In the genomic region with DNA sequence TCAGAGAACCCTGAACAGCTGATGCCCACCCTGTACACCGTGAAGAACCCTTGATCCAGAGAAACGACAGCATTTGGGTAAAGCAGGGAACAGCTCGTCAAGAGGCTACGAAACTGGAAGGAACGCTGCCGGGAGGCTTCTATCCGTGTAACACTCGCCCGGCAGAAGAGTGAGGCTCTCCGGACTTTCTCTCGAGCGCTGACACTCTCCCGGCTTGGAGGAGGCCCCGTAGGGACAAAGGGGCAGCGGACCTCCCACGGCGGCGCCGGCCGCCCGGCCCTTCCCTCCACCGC, we compare ENCODE assay signal across 8 cellular contexts. TPM values are rescaled to one million over a fixed set of nuclear protein-coding genes. Genes with fewer than 3 reads are reported as not detected.
A peak's percentile ranks its signal among the peaks of the same experiment; 100 is the strongest.
DNase-seq lines count a peak whose midpoint lies in the region; ATAC-seq and FAIRE-seq lines count a peak whose summit lies in the region.

No MANE protein-coding gene starts in this region.

- no peak for DNase-seq in T-helper 2 cell treated with Interferon-gamma antibody and Interleukin-4, amounts not matched to agents 5 μg/mL and 100 μg/mL, for 36 hours (ENCODE audit: low spot score)
- DNase-seq in T-helper 2 cell (no peak), sciatic nerve (ENCODE audit: low spot score) (no peak), RCC 7860 (ENCODE audit: low spot score) (no peak), NCI-H187 (lab: John Stamatoyannopoulos, UW) (no peak)

- peak overlapping the region; percentile 92 for H3K4me3 Mint-ChIP-seq in T-helper 2 cell treated with Interferon-gamma antibody and Interleukin-4, amounts not matched to agents 5 μg/mL and 100 μg/mL, for 36 hours
- H3K4me3 Mint-ChIP-seq in activated T-helper 17 cell treated with anti-CD3 and anti-CD28 coated beads, Interleukin-2, amount 50 U/mL, for 72 hours = peak overlapping the region; percentile 88

- peaks cover 25% of the 10 kb centered on the region for H3K4me1 Mint-ChIP-seq in T-helper 2 cell treated with Interferon-gamma antibody and Interleukin-4, amounts not matched to agents 5 μg/mL and 100 μg/mL, for 36 hours (ENCODE audit: low read depth)
- H3K4me1 Mint-ChIP-seq in activated T-helper 17 cell treated with anti-CD3 and anti-CD28 coated beads, Interleukin-2, amount 50 U/mL, for 72 hours = peaks cover 21% of the 10 kb centered on the region

- no peak for ATAC-seq in activated T-helper 17 cell treated with anti-CD3 and anti-CD28 coated beads, Interleukin-2, amount 50 U/mL, for 72 hours (replicated peaks)
- ATAC-seq in sciatic nerve = no peak

- H3K27ac ChIP-seq in iPS-20b (ENCODE audit: low read length) = peak overlapping the region; percentile 82
- H3K27ac ChIP-seq in temporal lobe (ENCODE audit: low read depth, low read length) = peak overlapping the region; percentile 92

- no peaks in the 10 kb centered on the region for H3K9me3 ChIP-seq in iPS-20b (ENCODE audit: insufficient read depth, low read depth, low read length)

- H3K27ac Mint-ChIP-seq in T-helper 2 cell treated with Interferon-gamma antibody and Interleukin-4, amounts not matched to agents 5 μg/mL and 100 μg/mL, for 36 hours = peak overlapping the region; percentile 84
- H3K27ac Mint-ChIP-seq in activated T-helper 17 cell treated with anti-CD3 and anti-CD28 coated beads, Interleukin-2, amount 50 U/mL, for 72 hours = peak overlapping the region; percentile 87

- peak overlapping the region; percentile 100 for H3K4me3 ChIP-seq in iPS-20b (ENCODE audit: low read length)

- peaks cover 6% of the 10 kb centered on the region for H3K36me3 Mint-ChIP-seq in T-helper 2 cell treated with Interferon-gamma antibody and Interleukin-4, amounts not matched to agents 5 μg/mL and 100 μg/mL, for 36 hours (ENCODE audit: low read depth)
- peaks cover 11% of the 10 kb centered on the region for H3K36me3 Mint-ChIP-seq in activated T-helper 17 cell treated with anti-CD3 and anti-CD28 coated beads, Interleukin-2, amount 50 U/mL, for 72 hours (ENCODE audit: low read depth)

- H3K9ac ChIP-seq in iPS-20b (ENCODE audit: low read depth, low read length) = peak overlapping the region; percentile 99

- H3K9me3 Mint-ChIP-seq in T-helper 2 cell treated with Interferon-gamma antibody and Interleukin-4, amounts not matched to agents 5 μg/mL and 100 μg/mL, for 36 hours = no peaks in the 10 kb centered on the region
- H3K9me3 Mint-ChIP-seq in activated T-helper 17 cell treated with anti-CD3 and anti-CD28 coated beads, Interleukin-2, amount 50 U/mL, for 72 hours = no peaks in the 10 kb centered on the region

- no peaks in the 10 kb centered on the region for H3K27me3 Mint-ChIP-seq in T-helper 2 cell treated with Interferon-gamma antibody and Interleukin-4, amounts not matched to agents 5 μg/mL and 100 μg/mL, for 36 hours (ENCODE audit: low read depth)
- H3K27me3 Mint-ChIP-seq in activated T-helper 17 cell treated with anti-CD3 and anti-CD28 coated beads, Interleukin-2, amount 50 U/mL, for 72 hours = no peaks in the 10 kb centered on the region

- H3K4me1 ChIP-seq in iPS-20b (ENCODE audit: insufficient read depth, low read length) = peaks cover 7% of the 10 kb centered on the region

- H3K36me3 ChIP-seq in iPS-20b (ENCODE audit: insufficient read depth, low read depth, low read length) = peaks cover 53% of the 10 kb centered on the region

- no peak for FAIRE-seq in RCC 7860 (lab: Jason Lieb, UNC)

- H3K27me3 ChIP-seq in iPS-20b (ENCODE audit: insufficient read depth, low read length) = no peaks in the 10 kb centered on the region

- intact Hi-C loops in sciatic nerve (cut with DNase I) = no loop called here

RNA-seq across cellular contexts. Expression of a gene that starts 1.7 kb away (rescaled TPM):
- 1 to 10 TPM; 5.1 to 8.5 TPM for total RNA-seq in activated T-helper 17 cell treated with anti-CD3 and anti-CD28 coated beads, Interleukin-2, amount 50 U/mL, for 72 hours
- total RNA-seq in temporal lobe (24.3 TPM), sciatic nerve (48.8 TPM)

RNA-seq across cellular contexts. Expression of a gene that starts 7.2 kb away (rescaled TPM):
- total RNA-seq in activated T-helper 17 cell treated with anti-CD3 and anti-CD28 coated beads, Interleukin-2, amount 50 U/mL, for 72 hours = 10 to 100 TPM; 13.9 to 19.3 TPM
- 16.5 TPM for total RNA-seq in temporal lobe
- total RNA-seq in sciatic nerve = 17.7 TPM

RNA-seq across cellular contexts. Expression of a gene that starts 17.4 kb away (rescaled TPM):
- total RNA-seq in activated T-helper 17 cell treated with anti-CD3 and anti-CD28 coated beads, Interleukin-2, amount 50 U/mL, for 72 hours = under 1 TPM in 1 of 2 donors, not detected in 1; 0.29 TPM
- 0.49 TPM for total RNA-seq in temporal lobe
- total RNA-seq in sciatic nerve = 19.4 TPM

RNA-seq across cellular contexts. Expression of a gene that starts 19.8 kb away (rescaled TPM):
- total RNA-seq in activated T-helper 17 cell treated with anti-CD3 and anti-CD28 coated beads, Interleukin-2, amount 50 U/mL, for 72 hours = 100 to 1,000 TPM in 1 of 2 donors, 10 to 100 TPM in 1; 85.8 to 139 TPM
- total RNA-seq in temporal lobe (10.1 TPM), sciatic nerve (51.0 TPM)

RNA-seq across cellular contexts. Expression of a gene that starts 21.6 kb away (rescaled TPM):
- total RNA-seq in activated T-helper 17 cell treated with anti-CD3 and anti-CD28 coated beads, Interleukin-2, amount 50 U/mL, for 72 hours = 10 to 100 TPM; 12.2 to 13.0 TPM
- total RNA-seq in temporal lobe (4.9 TPM), sciatic nerve (1.5 TPM)

Comparison
In these comparisons a context has a peak if more than half of its experiments do, and no peak if none do; other contexts are left out.
1. RNA of a gene that starts 17.4 kb away (total RNA-seq): 19.4 TPM in sciatic nerve (single experiment); 0.49 TPM in temporal lobe (single experiment) and 0.29 TPM in activated T-helper 17 cell treated with anti-CD3 and anti-CD28 coated beads, Interleukin-2, amount 50 U/mL, for 72 hours; every median in the first group is over 10 times any median in the second.